In the genomic region with DNA sequence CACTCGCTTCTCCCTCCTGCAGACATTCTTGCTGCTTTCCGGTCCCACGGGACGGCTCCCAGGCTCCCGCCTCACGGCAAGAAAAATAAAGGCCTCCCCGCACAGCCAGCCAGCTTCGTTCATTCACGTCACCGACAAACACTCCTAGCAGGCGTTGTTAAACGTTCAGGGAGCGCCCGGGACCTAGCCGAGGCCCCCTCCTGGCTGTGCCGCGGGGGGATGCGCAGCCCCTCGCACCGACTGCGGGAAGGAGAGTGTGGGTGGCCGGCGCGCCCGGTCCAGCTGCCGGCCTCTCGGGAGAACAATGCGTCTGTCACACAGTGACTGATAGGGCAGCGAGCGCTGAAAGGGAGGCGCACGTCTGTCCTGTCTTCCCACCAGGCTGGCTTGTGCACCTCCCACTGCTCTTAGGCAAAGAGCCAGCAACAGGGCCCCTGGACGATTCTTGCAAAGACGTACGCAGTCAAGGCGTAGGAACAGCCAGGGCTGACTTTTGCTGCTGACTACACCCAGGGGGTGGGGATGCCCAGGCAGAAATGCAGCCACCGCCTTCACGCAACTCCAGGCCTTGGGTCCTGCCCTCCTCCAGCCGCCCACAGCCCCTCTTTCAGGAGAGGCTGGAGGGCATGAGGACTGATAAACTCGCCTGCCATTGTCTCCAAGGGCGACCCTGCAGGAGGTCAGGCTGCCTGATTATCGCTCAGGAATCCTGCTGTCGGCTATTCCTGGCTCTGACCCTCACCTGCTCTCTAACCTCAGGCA, we compare ENCODE assay signal across 1 cellular context.
TF ChIP-seq lines count a peak whose summit lies in the region.

No MANE protein-coding gene starts in this region.

TF ChIP-seq in HEK293, 187 proteins besides CTCF, POLR2A, EP300 and RAD21 (continued from another document):
- TF ChIP-seq, protein P1, sequence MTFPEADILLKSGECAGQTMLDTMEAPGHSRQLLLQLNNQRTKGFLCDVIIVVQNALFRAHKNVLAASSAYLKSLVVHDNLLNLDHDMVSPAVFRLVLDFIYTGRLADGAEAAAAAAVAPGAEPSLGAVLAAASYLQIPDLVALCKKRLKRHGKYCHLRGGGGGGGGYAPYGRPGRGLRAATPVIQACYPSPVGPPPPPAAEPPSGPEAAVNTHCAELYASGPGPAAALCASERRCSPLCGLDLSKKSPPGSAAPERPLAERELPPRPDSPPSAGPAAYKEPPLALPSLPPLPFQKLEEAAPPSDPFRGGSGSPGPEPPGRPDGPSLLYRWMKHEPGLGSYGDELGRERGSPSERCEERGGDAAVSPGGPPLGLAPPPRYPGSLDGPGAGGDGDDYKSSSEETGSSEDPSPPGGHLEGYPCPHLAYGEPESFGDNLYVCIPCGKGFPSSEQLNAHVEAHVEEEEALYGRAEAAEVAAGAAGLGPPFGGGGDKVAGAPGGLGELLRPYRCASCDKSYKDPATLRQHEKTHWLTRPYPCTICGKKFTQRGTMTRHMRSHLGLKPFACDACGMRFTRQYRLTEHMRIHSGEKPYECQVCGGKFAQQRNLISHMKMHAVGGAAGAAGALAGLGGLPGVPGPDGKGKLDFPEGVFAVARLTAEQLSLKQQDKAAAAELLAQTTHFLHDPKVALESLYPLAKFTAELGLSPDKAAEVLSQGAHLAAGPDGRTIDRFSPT (tag by site-specific recombination; IDR thresholded peaks at IDR 0.05), result peak; percentile 42; the same call in 1 of the 2 replicates
- TF ChIP-seq, protein P2, sequence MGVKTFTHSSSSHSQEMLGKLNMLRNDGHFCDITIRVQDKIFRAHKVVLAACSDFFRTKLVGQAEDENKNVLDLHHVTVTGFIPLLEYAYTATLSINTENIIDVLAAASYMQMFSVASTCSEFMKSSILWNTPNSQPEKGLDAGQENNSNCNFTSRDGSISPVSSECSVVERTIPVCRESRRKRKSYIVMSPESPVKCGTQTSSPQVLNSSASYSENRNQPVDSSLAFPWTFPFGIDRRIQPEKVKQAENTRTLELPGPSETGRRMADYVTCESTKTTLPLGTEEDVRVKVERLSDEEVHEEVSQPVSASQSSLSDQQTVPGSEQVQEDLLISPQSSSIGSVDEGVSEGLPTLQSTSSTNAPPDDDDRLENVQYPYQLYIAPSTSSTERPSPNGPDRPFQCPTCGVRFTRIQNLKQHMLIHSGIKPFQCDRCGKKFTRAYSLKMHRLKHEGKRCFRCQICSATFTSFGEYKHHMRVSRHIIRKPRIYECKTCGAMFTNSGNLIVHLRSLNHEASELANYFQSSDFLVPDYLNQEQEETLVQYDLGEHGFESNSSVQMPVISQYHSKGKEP (tag by site-specific recombination; IDR thresholded peaks at IDR 0.05), result 0 out of 2 replicates have a peak, but pooled peaks have one; percentile 2
- TF ChIP-seq ZBTB21 (tag by site-specific recombination; IDR thresholded peaks at IDR 0.05) (no peak; the same call in 1 of the 2 replicates), MYNN (tag by site-specific recombination; IDR thresholded peaks at IDR 0.05; ENCODE audit: borderline replicate concordance) (peak; percentile 74; the same call in 1 of the 2 replicates), ZNF132 (tag by site-specific recombination; IDR thresholded peaks at IDR 0.05; ENCODE audit: borderline replicate concordance) (no peak), ZNF248 (tag by site-specific recombination; IDR thresholded peaks at IDR 0.05) (no peak), GLI2 (tag by site-specific recombination; IDR thresholded peaks at IDR 0.05; ENCODE audit: borderline replicate concordance, low read depth) (no peak), ZNF792 (tag by site-specific recombination; IDR thresholded peaks at IDR 0.05) (0 out of 2 replicates have a peak, but pooled peaks have one; percentile 29), ZNF48 (tag by site-specific recombination; IDR thresholded peaks at IDR 0.05) (no peak), ZNF169 (tag by site-specific recombination; IDR thresholded peaks at IDR 0.05) (no peak), ZNF138 (tag by site-specific recombination; IDR thresholded peaks at IDR 0.05; ENCODE audit: borderline replicate concordance) (no peak), ZNF610 (tag by site-specific recombination; IDR thresholded peaks at IDR 0.05; ENCODE audit: borderline replicate concordance) (no peak; the same call in 1 of the 2 replicates), ZNF311 (tag by site-specific recombination; IDR thresholded peaks at IDR 0.05; ENCODE audit: borderline replicate concordance) (no peak), ZNF560 (tag by site-specific recombination; IDR thresholded peaks at IDR 0.05; ENCODE audit: borderline replicate concordance) (no peak), SCRT1 (tag by site-specific recombination; IDR thresholded peaks at IDR 0.05; ENCODE audit: borderline replicate concordance) (no peak), ZNF626 (tag by site-specific recombination; IDR thresholded peaks at IDR 0.05) (no peak), ZNF266 (tag by site-specific recombination; IDR thresholded peaks at IDR 0.05; ENCODE audit: low read depth) (no peak), ZFP37 (tag by site-specific recombination; IDR thresholded peaks at IDR 0.05) (peak; percentile 70; the same call in 1 of the 2 replicates), ZNF416 (tag by site-specific recombination; IDR thresholded peaks at IDR 0.05) (no peak), ZBTB17 (tag by site-specific recombination; IDR thresholded peaks at IDR 0.05) (peak; percentile 92), ZNF112 (tag by site-specific recombination; IDR thresholded peaks at IDR 0.05) (no peak), ZNF341 (tag by site-specific recombination; IDR thresholded peaks at IDR 0.05; ENCODE audit: low read depth) (peak; percentile 100), ZNF292 (tag by site-specific recombination; IDR thresholded peaks at IDR 0.05; ENCODE audit: borderline replicate concordance, low read depth) (no peak), ZBTB8A (tag by site-specific recombination; IDR thresholded peaks at IDR 0.05) (peak; percentile 78), ZNF473 (tag by site-specific recombination; IDR thresholded peaks at IDR 0.05) (no peak), ZNF114 (tag by site-specific recombination; IDR thresholded peaks at IDR 0.05) (no peak), SETDB1 (IDR thresholded peaks at IDR 0.05; ENCODE audit: insufficient read length, low read length) (no peak), ZNF600 (tag by site-specific recombination; IDR thresholded peaks at IDR 0.05) (peak; percentile 59), ZNF677 (tag by site-specific recombination; IDR thresholded peaks at IDR 0.05) (no peak), ZNF391 (tag by site-specific recombination; IDR thresholded peaks at IDR 0.05; ENCODE audit: borderline replicate concordance, low read depth) (peak; percentile 13; the same call in 1 of the 2 replicates), ZNF23 (tag by site-specific recombination; IDR thresholded peaks at IDR 0.05; ENCODE audit: borderline replicate concordance) (no peak), HOXC10 (CRISPR knock-in tag; IDR thresholded peaks at IDR 0.05) (no peak; the same call in 1 of the 2 replicates), ZNF335 (tag by site-specific recombination; conservative IDR thresholded peaks at IDR 0.05) (peak; percentile 96), ZNF302 (tag by site-specific recombination; IDR thresholded peaks at IDR 0.05; ENCODE audit: low read depth) (no peak), YY2 (tag by site-specific recombination; IDR thresholded peaks at IDR 0.05) (no peak), ZNF555 (tag by site-specific recombination; conservative IDR thresholded peaks at IDR 0.05) (no peak), ZNF521 (tag by site-specific recombination; IDR thresholded peaks at IDR 0.05) (no peak), ZNF16 (tag by site-specific recombination; IDR thresholded peaks at IDR 0.05; ENCODE audit: low read depth) (no peak; the same call in 1 of the 2 replicates), ZBTB48 (tag by site-specific recombination; IDR thresholded peaks at IDR 0.05) (peak; percentile 88), ZNF830 (tag by site-specific recombination; IDR thresholded peaks at IDR 0.05; ENCODE audit: low read depth) (no peak), SP3 (tag by site-specific recombination; IDR thresholded peaks at IDR 0.05) (peak; percentile 56), ZNF2 (tag by site-specific recombination; IDR thresholded peaks at IDR 0.05) (peak; percentile 77), PRDM1 (tag by site-specific recombination; IDR thresholded peaks at IDR 0.05) (no peak; the same call in 1 of the 2 replicates), ZNF10 (tag by site-specific recombination; IDR thresholded peaks at IDR 0.05) (0 out of 2 replicates have a peak, but pooled peaks have one; percentile 3), ZNF140 (tag by site-specific recombination; IDR thresholded peaks at IDR 0.05) (no peak), KLF1 (tag by site-specific recombination; IDR thresholded peaks at IDR 0.05) (peak; percentile 70), ZNF404 (tag by site-specific recombination; IDR thresholded peaks at IDR 0.05) (no peak), OSR2 (tag by site-specific recombination; IDR thresholded peaks at IDR 0.05) (peak; percentile 69), ZFP3 (tag by site-specific recombination; IDR thresholded peaks at IDR 0.05; ENCODE audit: low read depth) (no peak)
- TF ChIP-seq, protein P3, sequence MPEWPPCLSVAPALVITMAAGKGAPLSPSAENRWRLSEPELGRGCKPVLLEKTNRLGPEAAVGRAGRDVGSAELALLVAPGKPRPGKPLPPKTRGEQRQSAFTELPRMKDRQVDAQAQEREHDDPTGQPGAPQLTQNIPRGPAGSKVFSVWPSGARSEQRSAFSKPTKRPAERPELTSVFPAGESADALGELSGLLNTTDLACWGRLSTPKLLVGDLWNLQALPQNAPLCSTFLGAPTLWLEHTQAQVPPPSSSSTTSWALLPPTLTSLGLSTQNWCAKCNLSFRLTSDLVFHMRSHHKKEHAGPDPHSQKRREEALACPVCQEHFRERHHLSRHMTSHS (tag by site-specific recombination; IDR thresholded peaks at IDR 0.05), result peak; percentile 65; the same call in 1 of the 2 replicates
- TF ChIP-seq, protein P4, sequence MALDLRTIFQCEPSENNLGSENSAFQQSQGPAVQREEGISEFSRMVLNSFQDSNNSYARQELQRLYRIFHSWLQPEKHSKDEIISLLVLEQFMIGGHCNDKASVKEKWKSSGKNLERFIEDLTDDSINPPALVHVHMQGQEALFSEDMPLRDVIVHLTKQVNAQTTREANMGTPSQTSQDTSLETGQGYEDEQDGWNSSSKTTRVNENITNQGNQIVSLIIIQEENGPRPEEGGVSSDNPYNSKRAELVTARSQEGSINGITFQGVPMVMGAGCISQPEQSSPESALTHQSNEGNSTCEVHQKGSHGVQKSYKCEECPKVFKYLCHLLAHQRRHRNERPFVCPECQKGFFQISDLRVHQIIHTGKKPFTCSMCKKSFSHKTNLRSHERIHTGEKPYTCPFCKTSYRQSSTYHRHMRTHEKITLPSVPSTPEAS (tag by site-specific recombination; IDR thresholded peaks at IDR 0.05), result no peak
- TF ChIP-seq, protein P5, sequence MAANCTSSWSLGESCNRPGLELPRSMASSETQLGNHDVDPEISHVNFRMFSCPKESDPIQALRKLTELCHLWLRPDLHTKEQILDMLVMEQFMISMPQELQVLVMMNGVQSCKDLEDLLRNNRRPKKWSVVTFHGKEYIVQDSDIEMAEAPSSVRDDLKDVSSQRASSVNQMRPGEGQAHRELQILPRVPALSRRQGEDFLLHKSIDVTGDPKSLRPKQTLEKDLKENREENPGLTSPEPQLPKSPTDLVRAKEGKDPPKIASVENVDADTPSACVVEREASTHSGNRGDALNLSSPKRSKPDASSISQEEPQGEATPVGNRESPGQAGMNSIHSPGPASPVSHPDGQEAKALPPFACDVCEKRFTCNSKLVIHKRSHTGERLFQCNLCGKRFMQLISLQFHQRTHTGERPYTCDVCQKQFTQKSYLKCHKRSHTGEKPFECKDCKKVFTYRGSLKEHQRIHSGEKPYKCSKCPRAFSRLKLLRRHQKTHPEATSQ (tag by site-specific recombination; IDR thresholded peaks at IDR 0.05), result no peak
- TF ChIP-seq, protein P6, sequence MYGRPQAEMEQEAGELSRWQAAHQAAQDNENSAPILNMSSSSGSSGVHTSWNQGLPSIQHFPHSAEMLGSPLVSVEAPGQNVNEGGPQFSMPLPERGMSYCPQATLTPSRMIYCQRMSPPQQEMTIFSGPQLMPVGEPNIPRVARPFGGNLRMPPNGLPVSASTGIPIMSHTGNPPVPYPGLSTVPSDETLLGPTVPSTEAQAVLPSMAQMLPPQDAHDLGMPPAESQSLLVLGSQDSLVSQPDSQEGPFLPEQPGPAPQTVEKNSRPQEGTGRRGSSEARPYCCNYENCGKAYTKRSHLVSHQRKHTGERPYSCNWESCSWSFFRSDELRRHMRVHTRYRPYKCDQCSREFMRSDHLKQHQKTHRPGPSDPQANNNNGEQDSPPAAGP (tag by site-specific recombination; IDR thresholded peaks at IDR 0.05), result peak; percentile 86
- TF ChIP-seq, protein P7, sequence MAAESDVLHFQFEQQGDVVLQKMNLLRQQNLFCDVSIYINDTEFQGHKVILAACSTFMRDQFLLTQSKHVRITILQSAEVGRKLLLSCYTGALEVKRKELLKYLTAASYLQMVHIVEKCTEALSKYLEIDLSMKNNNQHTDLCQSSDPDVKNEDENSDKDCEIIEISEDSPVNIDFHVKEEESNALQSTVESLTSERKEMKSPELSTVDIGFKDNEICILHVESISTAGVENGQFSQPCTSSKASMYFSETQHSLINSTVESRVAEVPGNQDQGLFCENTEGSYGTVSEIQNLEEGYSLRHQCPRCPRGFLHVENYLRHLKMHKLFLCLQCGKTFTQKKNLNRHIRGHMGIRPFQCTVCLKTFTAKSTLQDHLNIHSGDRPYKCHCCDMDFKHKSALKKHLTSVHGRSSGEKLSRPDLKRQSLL (tag by site-specific recombination; IDR thresholded peaks at IDR 0.05), result no peak
- TF ChIP-seq, protein P8, sequence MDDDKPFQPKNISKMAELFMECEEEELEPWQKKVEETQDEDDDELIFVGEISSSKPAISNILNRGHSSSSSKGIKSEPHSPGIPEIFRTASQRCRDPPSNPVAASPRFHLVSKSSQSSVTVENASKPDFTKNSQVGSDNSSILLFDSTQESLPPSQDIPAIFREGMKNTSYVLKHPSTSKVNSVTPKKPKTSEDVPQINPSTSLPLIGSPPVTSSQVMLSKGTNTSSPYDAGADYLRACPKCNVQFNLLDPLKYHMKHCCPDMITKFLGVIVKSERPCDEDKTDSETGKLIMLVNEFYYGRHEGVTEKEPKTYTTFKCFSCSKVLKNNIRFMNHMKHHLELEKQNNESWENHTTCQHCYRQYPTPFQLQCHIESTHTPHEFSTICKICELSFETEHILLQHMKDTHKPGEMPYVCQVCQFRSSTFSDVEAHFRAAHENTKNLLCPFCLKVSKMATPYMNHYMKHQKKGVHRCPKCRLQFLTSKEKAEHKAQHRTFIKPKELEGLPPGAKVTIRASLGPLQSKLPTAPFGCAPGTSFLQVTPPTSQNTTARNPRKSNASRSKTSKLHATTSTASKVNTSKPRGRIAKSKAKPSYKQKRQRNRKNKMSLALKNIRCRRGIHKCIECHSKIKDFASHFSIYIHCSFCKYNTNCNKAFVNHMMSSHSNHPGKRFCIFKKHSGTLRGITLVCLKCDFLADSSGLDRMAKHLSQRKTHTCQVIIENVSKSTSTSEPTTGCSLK (tag by site-specific recombination; IDR thresholded peaks at IDR 0.05), result no peak
